Comparison of ENCODE assay signal across 15 cellular contexts in the genomic region with DNA sequence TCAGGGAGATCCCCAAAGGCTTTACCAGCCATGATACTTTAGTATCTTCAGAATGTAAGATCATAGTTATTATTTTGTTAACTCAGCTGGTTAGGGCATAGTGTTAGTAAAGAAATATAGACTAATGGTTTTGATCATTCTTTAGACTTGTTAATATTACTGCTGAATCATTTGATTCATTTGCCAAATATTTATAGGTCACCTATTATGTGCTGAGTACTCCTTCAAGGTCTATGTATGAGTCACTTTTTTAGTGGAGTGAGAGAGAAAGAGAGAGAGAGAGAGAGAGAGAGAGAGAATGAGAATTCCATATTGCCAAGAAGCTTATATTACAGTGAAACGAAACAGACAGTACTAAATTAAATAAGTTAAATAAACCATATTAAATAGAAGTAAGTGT.
DNase-seq lines count a peak whose midpoint lies in the region; ATAC-seq and TF ChIP-seq lines count a peak whose summit lies in the region.
"Had no signal": no experiment of that assay in that cellular context is flagged by ENCODE, and none has a peak within 500 bp of the region (broad histone marks: within the 10 kb centered on the region; RNA-seq: fewer than 3 reads in every experiment).

No MANE protein-coding gene starts in this region.

- CTCF ChIA-PET in activated CD8-positive, alpha-beta T cell treated with anti-CD3 and anti-CD28 coated beads, Interleukin-2, amount 10 ng/mL, durations not matched to agents 7 days and 5 days (lab: Charles Lee): no interaction called here

- no peak overlapping the region for H3K27ac Mint-ChIP-seq in activated CD8-positive, alpha-beta T cell treated with anti-CD3 and anti-CD28 coated beads, Interleukin-2, amount 10 ng/mL, durations not matched to agents 7 days and 5 days
- H3K27ac Mint-ChIP-seq: CD4-positive, alpha-beta memory T cell; H9 had no signal

- H3K4me1 Mint-ChIP-seq in activated CD8-positive, alpha-beta T cell treated with anti-CD3 and anti-CD28 coated beads, Interleukin-2, amount 10 ng/mL, durations not matched to agents 7 days and 5 days (ENCODE audit: low read depth): no peaks in the 10 kb centered on the region
- H3K4me1 Mint-ChIP-seq: CD4-positive, alpha-beta memory T cell; H9 had no signal

- TF ChIP-seq CTCF in RWPE2 (IDR thresholded peaks at IDR 0.05; ENCODE audit: poor library complexity, severe bottlenecking): no peak
- TF ChIP-seq CTCF in fibroblast of mammary gland (conservative IDR thresholded peaks at IDR 0.05; ENCODE audit: control insufficient read depth, insufficient read depth, low read depth, low read length): no peak
- TF ChIP-seq CTCF in foreskin fibroblast (IDR thresholded peaks at IDR 0.05; ENCODE audit: low read depth, low read length): no peak

- no peak overlapping the region for H3K27ac ChIP-seq in RWPE2 (ENCODE audit: poor library complexity, severe bottlenecking)

- peak; percentile 35; the same call in 2 of the 3 replicates for ATAC-seq in RWPE2 (ENCODE audit: low read depth)
- no peak for ATAC-seq in activated CD8-positive, alpha-beta T cell treated with anti-CD3 and anti-CD28 coated beads, Interleukin-2, amount 10 ng/mL, durations not matched to agents 7 days and 5 days

- no peaks in the 10 kb centered on the region for H3K27me3 Mint-ChIP-seq in activated CD8-positive, alpha-beta T cell treated with anti-CD3 and anti-CD28 coated beads, Interleukin-2, amount 10 ng/mL, durations not matched to agents 7 days and 5 days (ENCODE audit: low read depth)
- H3K27me3 Mint-ChIP-seq: CD4-positive, alpha-beta memory T cell had no signal

- peak; percentile 61 for DNase-seq in ELR (ENCODE audit: low read depth)
- no peak for DNase-seq in RWPE2 (ENCODE audit: low spot score)
- peak; percentile 6 for DNase-seq in fibroblast of mammary gland (ENCODE audit: low read depth)
- DNase-seq in non-pigmented ciliary epithelial cell (ENCODE audit: low read depth): peak; percentile 1
- DNase-seq in NCI-H187 treated with DMSO at 0.1 percent for 48 hours (lab: John Stamatoyannopoulos, UW): no peak
- DNase-seq in activated CD8-positive, alpha-beta T cell treated with anti-CD3 and anti-CD28 coated beads, Interleukin-2, amount 10 ng/mL, durations not matched to agents 7 days and 5 days: no peak
- no peak for DNase-seq in foreskin fibroblast
- no peak for DNase-seq in NCI-H82 treated with DMSO at 0.1 percent for 48 hours (lab: John Stamatoyannopoulos, UW; ENCODE audit: unreplicated experiment)
- DNase-seq: BE2C; CD4-positive, alpha-beta memory T cell; H9; MV-4-11; NCI-H1417 treated with DMSO at 0.1 percent for 48 hours; NCI-H2081; NCI-H510A treated with DMSO at 0.1 percent for 48 hours had no signal

- H3K27me3 ChIP-seq in RWPE2 (ENCODE audit: insufficient read depth, poor library complexity, severe bottlenecking): no peaks in the 10 kb centered on the region
- H3K27me3 ChIP-seq: BE2C had no signal

- no peaks in the 10 kb centered on the region for H3K9me3 Mint-ChIP-seq in activated CD8-positive, alpha-beta T cell treated with anti-CD3 and anti-CD28 coated beads, Interleukin-2, amount 10 ng/mL, durations not matched to agents 7 days and 5 days (ENCODE audit: insufficient read depth)

- no peak overlapping the region for H3K4me3 ChIP-seq in RWPE2 (ENCODE audit: severe bottlenecking)
- no peak overlapping the region for H3K4me3 ChIP-seq in fibroblast of mammary gland (ENCODE audit: control insufficient read depth, low read depth, low read length)
- H3K4me3 ChIP-seq in foreskin fibroblast (ENCODE audit: low read depth in 1 of 2, low read length in 2 of 2): no peak overlapping the region

- no peak overlapping the region for H3K4me3 Mint-ChIP-seq in activated CD8-positive, alpha-beta T cell treated with anti-CD3 and anti-CD28 coated beads, Interleukin-2, amount 10 ng/mL, durations not matched to agents 7 days and 5 days
- H3K4me3 Mint-ChIP-seq: CD4-positive, alpha-beta memory T cell; H9 had no signal

- no peaks in the 10 kb centered on the region for H3K36me3 Mint-ChIP-seq in activated CD8-positive, alpha-beta T cell treated with anti-CD3 and anti-CD28 coated beads, Interleukin-2, amount 10 ng/mL, durations not matched to agents 7 days and 5 days (ENCODE audit: low read depth)
- H3K36me3 Mint-ChIP-seq: CD4-positive, alpha-beta memory T cell had no signal

- no peaks in the 10 kb centered on the region for H3K9me3 ChIP-seq in RWPE2 (ENCODE audit: severe bottlenecking)
- H3K9me3 ChIP-seq: BE2C had no signal

- POLR2A ChIA-PET in activated CD8-positive, alpha-beta T cell treated with anti-CD3 and anti-CD28 coated beads, Interleukin-2, amount 10 ng/mL, durations not matched to agents 7 days and 5 days (lab: Charles Lee): no interaction called here

- no peaks in the 10 kb centered on the region for H3K36me3 ChIP-seq in RWPE2 (ENCODE audit: low read depth)
- H3K36me3 ChIP-seq: BE2C had no signal

- no peaks in the 10 kb centered on the region for H3K4me1 ChIP-seq in RWPE2 (ENCODE audit: insufficient read depth, poor library complexity, severe bottlenecking)
- H3K4me1 ChIP-seq: BE2C had no signal

Comparison
In these comparisons a context has a peak if more than half of its experiments do, and no peak if none do; other contexts are left out.
1. DNase-seq: peak in ELR (single experiment), fibroblast of mammary gland (single experiment) and non-pigmented ciliary epithelial cell (single experiment); none in RWPE2 (single experiment), NCI-H187 treated with DMSO at 0.1 percent for 48 hours (single experiment), activated CD8-positive, alpha-beta T cell treated with anti-CD3 and anti-CD28 coated beads, Interleukin-2, amount 10 ng/mL, durations not matched to agents 7 days and 5 days (single experiment), foreskin fibroblast (0 of 2) and NCI-H82 treated with DMSO at 0.1 percent for 48 hours (single experiment).